Comparison of ENCODE assay signal across 18 cellular contexts in genomic region chr7:158124671-158125079, GRCh38.
A peak's percentile ranks its signal among the peaks of the same experiment; 100 is the strongest.
DNase-seq lines count a peak whose midpoint lies in the region; ATAC-seq and TF ChIP-seq lines count a peak whose summit lies in the region.
"Had no signal": no experiment of that assay in that cellular context is flagged by ENCODE, and none has a peak within 500 bp of the region (broad histone marks: within the 10 kb centered on the region; RNA-seq: fewer than 3 reads in every experiment).

No MANE protein-coding gene starts in this region.

- WGBS in sigmoid colon, 2 donors, result 89 to 92% methylated on average over 14 of the region's 14 CpGs

- POLR2A ChIA-PET in activated naive CD8-positive, alpha-beta T cell treated with anti-CD3 and anti-CD28 coated beads, Interleukin-2, amount 10 ng/mL, durations not matched to agents 7 days and 5 days (lab: Charles Lee), result no interaction called here
- POLR2A ChIA-PET in CD8-positive, alpha-beta memory T cell (lab: Charles Lee), result no interaction called here

- TF ChIP-seq CTCF in endothelial cell (IDR thresholded peaks at IDR 0.05; ENCODE audit: unreplicated experiment) (no peak), neural progenitor cell (IDR thresholded peaks at IDR 0.05) (no peak), sigmoid colon (IDR thresholded peaks at IDR 0.05) (no peak)

- no peaks in the 10 kb centered on the region for H3F3A ChIP-seq in neural progenitor cell (ENCODE audit: low read depth)

- no peak for ATAC-seq in activated naive CD8-positive, alpha-beta T cell treated with anti-CD3 and anti-CD28 coated beads, Interleukin-2, amount 10 ng/mL, durations not matched to agents 7 days and 5 days (ENCODE audit: low read depth)
- no peak for ATAC-seq in GM18519 (IDR thresholded peaks at IDR 0.05; ENCODE audit: low FRiP score, unreplicated experiment)
- ATAC-seq: HepG2 had no signal

- no peak for DNase-seq in activated naive CD8-positive, alpha-beta T cell treated with anti-CD3 and anti-CD28 coated beads, Interleukin-2, amount 10 ng/mL, durations not matched to agents 7 days and 5 days
- DNase-seq in endothelial cell (ENCODE audit: low spot score) (no peak), neural progenitor cell (ENCODE audit: low spot score) (no peak), sigmoid colon (peak; percentile 50), foreskin melanocyte (no peak), NCI-H1092 treated with DMSO at 0.1 percent for 48 hours (lab: John Stamatoyannopoulos, UW) (no peak)
- DNase-seq in CD8-positive, alpha-beta memory T cell, result no peak
- DNase-seq: ACHN; Calu3; CD4-positive, CD25-positive, alpha-beta regulatory T cell; DMS 273 treated with DMSO at 0.1 percent for 48 hours; DND-41; GDM1; GOT3 had no signal

- H3K27me3 ChIP-seq in neural progenitor cell (no peaks in the 10 kb centered on the region), sigmoid colon (no peaks in the 10 kb centered on the region)
- H3K27me3 ChIP-seq in CD8-positive, alpha-beta memory T cell (ENCODE audit: insufficient read depth, low read length, poor library complexity, severe bottlenecking), result no peaks in the 10 kb centered on the region
- H3K27me3 ChIP-seq: BLaER1 treated with 17β-estradiol and CSF1 and Interleukin-3, amounts not matched to agents 10 nM and 100 nM had no signal

- no peaks in the 10 kb centered on the region for H3K4me1 Mint-ChIP-seq in activated naive CD8-positive, alpha-beta T cell treated with anti-CD3 and anti-CD28 coated beads, Interleukin-2, amount 10 ng/mL, durations not matched to agents 7 days and 5 days
- H3K4me1 Mint-ChIP-seq in endothelial cell (ENCODE audit: unreplicated experiment), result no peaks in the 10 kb centered on the region
- H3K4me1 Mint-ChIP-seq in neural progenitor cell, result no peaks in the 10 kb centered on the region
- H3K4me1 Mint-ChIP-seq in CD8-positive, alpha-beta memory T cell, result no peaks in the 10 kb centered on the region
- H3K4me1 Mint-ChIP-seq: CD4-positive, CD25-positive, alpha-beta regulatory T cell had no signal

- peak overlapping the region; percentile 60 for H3K27ac Mint-ChIP-seq in activated naive CD8-positive, alpha-beta T cell treated with anti-CD3 and anti-CD28 coated beads, Interleukin-2, amount 10 ng/mL, durations not matched to agents 7 days and 5 days
- H3K27ac Mint-ChIP-seq in endothelial cell (ENCODE audit: unreplicated experiment) (no peak overlapping the region), neural progenitor cell (no peak overlapping the region)
- H3K27ac Mint-ChIP-seq in CD8-positive, alpha-beta memory T cell, result no peak overlapping the region
- H3K27ac Mint-ChIP-seq: CD4-positive, CD25-positive, alpha-beta regulatory T cell had no signal

- no peaks in the 10 kb centered on the region for H4K20me1 ChIP-seq in neural progenitor cell (ENCODE audit: low read depth)
- H4K20me1 ChIP-seq: BLaER1 treated with 17β-estradiol and CSF1 and Interleukin-3, amounts not matched to agents 10 nM and 100 nM had no signal

- H3K36me3 ChIP-seq in neural progenitor cell (no peaks in the 10 kb centered on the region), sigmoid colon (no peaks in the 10 kb centered on the region)
- H3K36me3 ChIP-seq in CD8-positive, alpha-beta memory T cell (ENCODE audit: insufficient read depth, low read length), result no peaks in the 10 kb centered on the region
- H3K36me3 ChIP-seq: BLaER1 treated with 17β-estradiol and CSF1 and Interleukin-3, amounts not matched to agents 10 nM and 100 nM; HAP-1 had no signal

- CTCF ChIA-PET in CD8-positive, alpha-beta memory T cell (lab: Charles Lee), result no interaction called here

- H3K9ac ChIP-seq in neural progenitor cell, result no peak overlapping the region
- H3K9ac ChIP-seq: BLaER1 treated with 17β-estradiol and CSF1 and Interleukin-3, amounts not matched to agents 10 nM and 100 nM had no signal

- no peak overlapping the region for H3K4me3 ChIP-seq in neural progenitor cell
- H3K4me3 ChIP-seq in sigmoid colon, result no peak overlapping the region
- H3K4me3 ChIP-seq in CD8-positive, alpha-beta memory T cell (ENCODE audit: low read length), result no peak overlapping the region
- H3K4me3 ChIP-seq: HAP-1 had no signal

- TF ChIP-seq POLR2A in sigmoid colon (IDR thresholded peaks at IDR 0.05), result no peak

- no peak overlapping the region for H3K27ac ChIP-seq in neural progenitor cell
- H3K27ac ChIP-seq in sigmoid colon, result no peak overlapping the region
- no peak overlapping the region for H3K27ac ChIP-seq in CD8-positive, alpha-beta memory T cell (ENCODE audit: low read depth, low read length)
- H3K27ac ChIP-seq: BLaER1 treated with 17β-estradiol and CSF1 and Interleukin-3, amounts not matched to agents 10 nM and 100 nM had no signal

- H3K4me1 ChIP-seq in neural progenitor cell (no peaks in the 10 kb centered on the region), sigmoid colon (no peaks in the 10 kb centered on the region)
- no peaks in the 10 kb centered on the region for H3K4me1 ChIP-seq in CD8-positive, alpha-beta memory T cell (ENCODE audit: insufficient read depth, low read length)
- H3K4me1 ChIP-seq: BLaER1 treated with 17β-estradiol and CSF1 and Interleukin-3, amounts not matched to agents 10 nM and 100 nM; HAP-1 had no signal

- H3K4me3 Mint-ChIP-seq in activated naive CD8-positive, alpha-beta T cell treated with anti-CD3 and anti-CD28 coated beads, Interleukin-2, amount 10 ng/mL, durations not matched to agents 7 days and 5 days, result no peak overlapping the region
- peak overlapping the region; percentile 79 for H3K4me3 Mint-ChIP-seq in endothelial cell (ENCODE audit: unreplicated experiment)
- peak overlapping the region; percentile 48 for H3K4me3 Mint-ChIP-seq in neural progenitor cell
- H3K4me3 Mint-ChIP-seq in CD8-positive, alpha-beta memory T cell, result no peak overlapping the region
- H3K4me3 Mint-ChIP-seq: CD4-positive, CD25-positive, alpha-beta regulatory T cell had no signal

- intact Hi-C loops in sigmoid colon (cut with DNase I), result no loop called here

- H3K9me3 Mint-ChIP-seq in activated naive CD8-positive, alpha-beta T cell treated with anti-CD3 and anti-CD28 coated beads, Interleukin-2, amount 10 ng/mL, durations not matched to agents 7 days and 5 days, result peaks cover 8% of the 10 kb centered on the region
- H3K9me3 Mint-ChIP-seq in endothelial cell (ENCODE audit: unreplicated experiment) (peaks cover 61% of the 10 kb centered on the region), neural progenitor cell (peaks cover 32% of the 10 kb centered on the region)
- peaks cover 6 to 13% (median 10%) of the 10 kb centered on the region in 5 donors for H3K9me3 Mint-ChIP-seq in CD8-positive, alpha-beta memory T cell

- H3K9me3 ChIP-seq in neural progenitor cell (ENCODE audit: low read depth), result no peaks in the 10 kb centered on the region
- peaks cover 0 to 6% (median 0%) of the 10 kb centered on the region in 4 donors for H3K9me3 ChIP-seq in sigmoid colon
- H3K9me3 ChIP-seq in CD8-positive, alpha-beta memory T cell (ENCODE audit: low read length), result no peaks in the 10 kb centered on the region
- H3K9me3 ChIP-seq: HAP-1 had no signal

- TF ChIP-seq EP300 in sigmoid colon (IDR thresholded peaks at IDR 0.05), result no peak

- no peaks in the 10 kb centered on the region for H3K27me3 Mint-ChIP-seq in activated naive CD8-positive, alpha-beta T cell treated with anti-CD3 and anti-CD28 coated beads, Interleukin-2, amount 10 ng/mL, durations not matched to agents 7 days and 5 days
- H3K27me3 Mint-ChIP-seq in endothelial cell (ENCODE audit: unreplicated experiment) (peaks cover 7% of the 10 kb centered on the region), neural progenitor cell (ENCODE audit: insufficient read depth, low read depth) (peaks cover 6% of the 10 kb centered on the region)
- H3K27me3 Mint-ChIP-seq in CD8-positive, alpha-beta memory T cell, result no peaks in the 10 kb centered on the region
- H3K27me3 Mint-ChIP-seq: CD4-positive, CD25-positive, alpha-beta regulatory T cell had no signal

- H3K4me2 ChIP-seq in neural progenitor cell, result no peak overlapping the region
- H3K4me2 ChIP-seq: BLaER1 treated with 17β-estradiol and CSF1 and Interleukin-3, amounts not matched to agents 10 nM and 100 nM had no signal

- no peak overlapping the region for H2AFZ ChIP-seq in neural progenitor cell (replicated peaks)

- no peaks in the 10 kb centered on the region for H3K79me2 ChIP-seq in neural progenitor cell (ENCODE audit: low read depth)

- no peaks in the 10 kb centered on the region for H3K36me3 Mint-ChIP-seq in activated naive CD8-positive, alpha-beta T cell treated with anti-CD3 and anti-CD28 coated beads, Interleukin-2, amount 10 ng/mL, durations not matched to agents 7 days and 5 days
- H3K36me3 Mint-ChIP-seq in endothelial cell (ENCODE audit: low read depth, unreplicated experiment) (peaks cover 20% of the 10 kb centered on the region), neural progenitor cell (peaks cover 6% of the 10 kb centered on the region)
- H3K36me3 Mint-ChIP-seq in CD8-positive, alpha-beta memory T cell, result no peaks in the 10 kb centered on the region
- H3K36me3 Mint-ChIP-seq: CD4-positive, CD25-positive, alpha-beta regulatory T cell had no signal

Comparison
In these comparisons a context has a peak if more than half of its experiments do, and no peak if none do; other contexts are left out.
1. H3K4me3 Mint-ChIP-seq: peak in endothelial cell (single experiment) and neural progenitor cell (single experiment); none in activated naive CD8-positive, alpha-beta T cell treated with anti-CD3 and anti-CD28 coated beads, Interleukin-2, amount 10 ng/mL, durations not matched to agents 7 days and 5 days (single experiment) and CD8-positive, alpha-beta memory T cell (0 of 7).